Comparison of ENCODE assay signal across 1 cellular context in genomic region chr12:71439362-71439612, GRCh38.
TF ChIP-seq lines count a peak whose summit lies in the region.

No MANE protein-coding gene starts in this region.

TF ChIP-seq in SK-N-SH, 30 proteins besides CTCF, POLR2A, EP300 and RAD21 (continued from another document):
- TF ChIP-seq PBX3 (IDR thresholded peaks at IDR 0.05) (no peak), ELF1 (IDR thresholded peaks at IDR 0.05) (no peak)
